Comparison of ENCODE assay signal across 28 cellular contexts in genomic region chr14:40445020-40445419, GRCh38.
"Had no signal": no experiment of that assay in that cellular context is flagged by ENCODE, and none has a peak within 500 bp of the region (broad histone marks: within the 10 kb centered on the region; RNA-seq: fewer than 3 reads in every experiment).

No MANE protein-coding gene starts in this region.

- H3K4me1 ChIP-seq: colonic mucosa, esophagus muscularis mucosa, esophagus squamous epithelium, foreskin keratinocyte, gastrocnemius medialis, gastroesophageal sphincter, heart left ventricle, heart right ventricle had no signal

- H3K36me3 ChIP-seq: colonic mucosa, esophagus muscularis mucosa, esophagus squamous epithelium, gastrocnemius medialis, gastroesophageal sphincter, heart left ventricle, heart right ventricle had no signal

- FAIRE-seq: colon, endometrium, endothelial cell of umbilical vein, frontal cortex had no signal

- H3K9me3 ChIP-seq: colonic mucosa, esophagus muscularis mucosa, esophagus squamous epithelium, gastrocnemius medialis, gastroesophageal sphincter, heart left ventricle had no signal

- ATAC-seq: effector memory CD8-positive, alpha-beta T cell; esophagus mucosa; foreskin keratinocyte; gastrocnemius medialis; gastroesophageal sphincter; heart left ventricle; heart right ventricle had no signal

- DNase-seq: colonic mucosa; cortex of kidney; dermis blood vessel endothelial cell; dorsolateral prefrontal cortex; effector CD4-positive, alpha-beta T cell; effector CD8-positive, alpha-beta T cell; effector memory CD4-positive, alpha-beta T cell; effector memory CD8-positive, alpha-beta T cell; endodermal cell; erythroblast; esophagus squamous epithelium; foreskin fibroblast; foreskin keratinocyte; foreskin melanocyte; gastrocnemius medialis; glutamatergic neuron; head of caudate nucleus; heart left ventricle; heart right ventricle had no signal

- H3K27ac ChIP-seq: colonic mucosa, coronary artery, dorsolateral prefrontal cortex, epithelial cell of prostate, esophagus muscularis mucosa, esophagus squamous epithelium, foreskin keratinocyte, gastrocnemius medialis, gastroesophageal sphincter, heart left ventricle, heart right ventricle had no signal

- H3K4me3 ChIP-seq: colonic mucosa, coronary artery, dorsolateral prefrontal cortex, esophagus muscularis mucosa, esophagus squamous epithelium, gastrocnemius medialis, gastroesophageal sphincter, heart left ventricle, heart right ventricle had no signal

- H3K27me3 ChIP-seq: colonic mucosa, dorsolateral prefrontal cortex, esophagus muscularis mucosa, esophagus squamous epithelium, foreskin keratinocyte, gastrocnemius medialis, gastroesophageal sphincter, heart left ventricle, heart right ventricle had no signal
